1 cellular context compared by ENCODE assay signal in the genomic region with DNA sequence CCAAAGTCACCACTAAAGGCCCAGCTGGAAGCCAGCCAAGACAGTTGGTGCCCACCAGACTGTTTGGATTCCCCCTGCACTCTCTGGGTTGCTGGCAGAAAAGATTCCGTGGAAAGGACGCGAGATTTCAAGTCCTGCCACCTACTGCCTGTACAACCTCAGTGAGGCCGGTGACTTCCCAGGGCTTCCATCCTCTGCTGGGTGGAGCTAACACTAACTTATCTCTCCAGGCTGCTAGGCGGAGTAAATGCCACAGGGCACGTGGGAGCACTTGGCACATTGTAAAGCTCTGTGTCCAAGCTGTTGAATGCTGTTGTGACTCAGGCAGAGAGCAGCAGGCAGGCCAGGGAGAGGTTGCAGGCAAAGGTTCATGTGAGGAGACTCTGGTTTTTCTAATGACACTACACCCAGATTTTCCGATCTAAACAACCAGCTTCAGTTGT.
TF ChIP-seq lines count a peak whose summit lies in the region.

No MANE protein-coding gene starts in this region.

TF ChIP-seq in HEK293, 187 proteins besides CTCF, POLR2A, EP300 and RAD21 (continued from another document):
- TF ChIP-seq ZNF488 (tag by site-specific recombination; IDR thresholded peaks at IDR 0.05) (no peak), ZNF501 (tag by site-specific recombination; IDR thresholded peaks at IDR 0.05) (no peak), ZBTB17 (tag by site-specific recombination; IDR thresholded peaks at IDR 0.05) (peak; percentile 73), KLF16 (tag by site-specific recombination; IDR thresholded peaks at IDR 0.05) (no peak), ZNF521 (tag by site-specific recombination; IDR thresholded peaks at IDR 0.05) (no peak), ZNF16 (tag by site-specific recombination; IDR thresholded peaks at IDR 0.05; ENCODE audit: low read depth) (no peak), ZNF114 (tag by site-specific recombination; IDR thresholded peaks at IDR 0.05) (no peak), ZNF785 (tag by site-specific recombination; IDR thresholded peaks at IDR 0.05) (no peak), ZBTB7A (tag by site-specific recombination; IDR thresholded peaks at IDR 0.05; ENCODE audit: low read depth) (no peak), ZIC2 (tag by site-specific recombination; IDR thresholded peaks at IDR 0.05) (peak; percentile 84), ATF2 (tag by site-specific recombination; IDR thresholded peaks at IDR 0.05; ENCODE audit: low read depth) (no peak), PBX3 (CRISPR knock-in tag; IDR thresholded peaks at IDR 0.05) (no peak), KLF8 (tag by site-specific recombination; IDR thresholded peaks at IDR 0.05) (no peak), ZNF571 (tag by site-specific recombination; IDR thresholded peaks at IDR 0.05) (no peak), IKZF3 (tag by site-specific recombination; IDR thresholded peaks at IDR 0.05) (no peak), TCF7L2 (IDR thresholded peaks at IDR 0.05; ENCODE audit: borderline replicate concordance, low read depth, low read length) (no peak), BCL11A (tag by site-specific recombination; IDR thresholded peaks at IDR 0.05; ENCODE audit: low read depth) (peak; percentile 21; the same call in 1 of the 2 replicates), ZNF157 (tag by site-specific recombination; IDR thresholded peaks at IDR 0.05) (no peak), PRDM1 (tag by site-specific recombination; IDR thresholded peaks at IDR 0.05) (no peak), ZNF530 (tag by site-specific recombination; IDR thresholded peaks at IDR 0.05; ENCODE audit: low read depth) (no peak), ZNF324 (tag by site-specific recombination; IDR thresholded peaks at IDR 0.05) (no peak), ZNF548 (tag by site-specific recombination; IDR thresholded peaks at IDR 0.05) (no peak), ZNF26 (tag by site-specific recombination; IDR thresholded peaks at IDR 0.05) (no peak), ZNF174 (tag by site-specific recombination; IDR thresholded peaks at IDR 0.05) (no peak), ZNF843 (tag by site-specific recombination; IDR thresholded peaks at IDR 0.05) (peak; percentile 19; the same call in 1 of the 2 replicates), ZNF48 (tag by site-specific recombination; IDR thresholded peaks at IDR 0.05) (no peak), WT1 (tag by site-specific recombination; IDR thresholded peaks at IDR 0.05) (no peak), MYNN (tag by site-specific recombination; IDR thresholded peaks at IDR 0.05; ENCODE audit: borderline replicate concordance) (no peak), ZSCAN23 (tag by site-specific recombination; IDR thresholded peaks at IDR 0.05) (no peak), ZFHX2 (tag by site-specific recombination; conservative IDR thresholded peaks at IDR 0.05) (peak; percentile 67), KLF9 (tag by site-specific recombination; IDR thresholded peaks at IDR 0.05; ENCODE audit: low read depth) (no peak; the same call in 1 of the 2 replicates), ZNF416 (tag by site-specific recombination; IDR thresholded peaks at IDR 0.05) (no peak), FEZF1 (tag by site-specific recombination; IDR thresholded peaks at IDR 0.05) (peak; percentile 48; the same call in 1 of the 2 replicates), SP2 (tag by site-specific recombination; IDR thresholded peaks at IDR 0.05) (0 out of 2 replicates have a peak, but pooled peaks have one; percentile 18)
- TF ChIP-seq, protein P1, sequence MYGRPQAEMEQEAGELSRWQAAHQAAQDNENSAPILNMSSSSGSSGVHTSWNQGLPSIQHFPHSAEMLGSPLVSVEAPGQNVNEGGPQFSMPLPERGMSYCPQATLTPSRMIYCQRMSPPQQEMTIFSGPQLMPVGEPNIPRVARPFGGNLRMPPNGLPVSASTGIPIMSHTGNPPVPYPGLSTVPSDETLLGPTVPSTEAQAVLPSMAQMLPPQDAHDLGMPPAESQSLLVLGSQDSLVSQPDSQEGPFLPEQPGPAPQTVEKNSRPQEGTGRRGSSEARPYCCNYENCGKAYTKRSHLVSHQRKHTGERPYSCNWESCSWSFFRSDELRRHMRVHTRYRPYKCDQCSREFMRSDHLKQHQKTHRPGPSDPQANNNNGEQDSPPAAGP (tag by site-specific recombination; IDR thresholded peaks at IDR 0.05) = peak; percentile 59; the same call in 1 of the 2 replicates
- TF ChIP-seq, protein P2, sequence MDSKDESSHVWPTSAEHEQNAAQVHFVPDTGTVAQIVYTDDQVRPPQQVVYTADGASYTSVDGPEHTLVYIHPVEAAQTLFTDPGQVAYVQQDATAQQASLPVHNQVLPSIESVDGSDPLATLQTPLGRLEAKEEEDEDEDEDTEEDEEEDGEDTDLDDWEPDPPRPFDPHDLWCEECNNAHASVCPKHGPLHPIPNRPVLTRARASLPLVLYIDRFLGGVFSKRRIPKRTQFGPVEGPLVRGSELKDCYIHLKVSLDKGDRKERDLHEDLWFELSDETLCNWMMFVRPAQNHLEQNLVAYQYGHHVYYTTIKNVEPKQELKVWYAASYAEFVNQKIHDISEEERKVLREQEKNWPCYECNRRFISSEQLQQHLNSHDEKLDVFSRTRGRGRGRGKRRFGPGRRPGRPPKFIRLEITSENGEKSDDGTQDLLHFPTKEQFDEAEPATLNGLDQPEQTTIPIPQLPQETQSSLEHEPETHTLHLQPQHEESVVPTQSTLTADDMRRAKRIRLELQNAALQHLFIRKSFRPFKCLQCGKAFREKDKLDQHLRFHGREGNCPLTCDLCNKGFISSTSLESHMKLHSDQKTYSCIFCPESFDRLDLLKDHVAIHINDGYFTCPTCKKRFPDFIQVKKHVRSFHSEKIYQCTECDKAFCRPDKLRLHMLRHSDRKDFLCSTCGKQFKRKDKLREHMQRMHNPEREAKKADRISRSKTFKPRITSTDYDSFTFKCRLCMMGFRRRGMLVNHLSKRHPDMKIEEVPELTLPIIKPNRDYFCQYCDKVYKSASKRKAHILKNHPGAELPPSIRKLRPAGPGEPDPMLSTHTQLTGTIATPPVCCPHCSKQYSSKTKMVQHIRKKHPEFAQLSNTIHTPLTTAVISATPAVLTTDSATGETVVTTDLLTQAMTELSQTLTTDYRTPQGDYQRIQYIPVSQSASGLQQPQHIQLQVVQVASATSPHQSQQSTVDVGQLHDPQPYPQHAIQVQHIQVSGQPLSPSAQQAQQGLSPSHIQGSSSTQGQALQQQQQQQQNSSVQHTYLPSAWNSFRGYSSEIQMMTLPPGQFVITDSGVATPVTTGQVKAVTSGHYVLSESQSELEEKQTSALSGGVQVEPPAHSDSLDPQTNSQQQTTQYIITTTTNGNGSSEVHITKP (tag by site-specific recombination; IDR thresholded peaks at IDR 0.05) = peak; percentile 84; the same call in 1 of the 2 replicates
- TF ChIP-seq, protein P3, sequence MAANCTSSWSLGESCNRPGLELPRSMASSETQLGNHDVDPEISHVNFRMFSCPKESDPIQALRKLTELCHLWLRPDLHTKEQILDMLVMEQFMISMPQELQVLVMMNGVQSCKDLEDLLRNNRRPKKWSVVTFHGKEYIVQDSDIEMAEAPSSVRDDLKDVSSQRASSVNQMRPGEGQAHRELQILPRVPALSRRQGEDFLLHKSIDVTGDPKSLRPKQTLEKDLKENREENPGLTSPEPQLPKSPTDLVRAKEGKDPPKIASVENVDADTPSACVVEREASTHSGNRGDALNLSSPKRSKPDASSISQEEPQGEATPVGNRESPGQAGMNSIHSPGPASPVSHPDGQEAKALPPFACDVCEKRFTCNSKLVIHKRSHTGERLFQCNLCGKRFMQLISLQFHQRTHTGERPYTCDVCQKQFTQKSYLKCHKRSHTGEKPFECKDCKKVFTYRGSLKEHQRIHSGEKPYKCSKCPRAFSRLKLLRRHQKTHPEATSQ (tag by site-specific recombination; IDR thresholded peaks at IDR 0.05) = no peak
- TF ChIP-seq, protein P4, sequence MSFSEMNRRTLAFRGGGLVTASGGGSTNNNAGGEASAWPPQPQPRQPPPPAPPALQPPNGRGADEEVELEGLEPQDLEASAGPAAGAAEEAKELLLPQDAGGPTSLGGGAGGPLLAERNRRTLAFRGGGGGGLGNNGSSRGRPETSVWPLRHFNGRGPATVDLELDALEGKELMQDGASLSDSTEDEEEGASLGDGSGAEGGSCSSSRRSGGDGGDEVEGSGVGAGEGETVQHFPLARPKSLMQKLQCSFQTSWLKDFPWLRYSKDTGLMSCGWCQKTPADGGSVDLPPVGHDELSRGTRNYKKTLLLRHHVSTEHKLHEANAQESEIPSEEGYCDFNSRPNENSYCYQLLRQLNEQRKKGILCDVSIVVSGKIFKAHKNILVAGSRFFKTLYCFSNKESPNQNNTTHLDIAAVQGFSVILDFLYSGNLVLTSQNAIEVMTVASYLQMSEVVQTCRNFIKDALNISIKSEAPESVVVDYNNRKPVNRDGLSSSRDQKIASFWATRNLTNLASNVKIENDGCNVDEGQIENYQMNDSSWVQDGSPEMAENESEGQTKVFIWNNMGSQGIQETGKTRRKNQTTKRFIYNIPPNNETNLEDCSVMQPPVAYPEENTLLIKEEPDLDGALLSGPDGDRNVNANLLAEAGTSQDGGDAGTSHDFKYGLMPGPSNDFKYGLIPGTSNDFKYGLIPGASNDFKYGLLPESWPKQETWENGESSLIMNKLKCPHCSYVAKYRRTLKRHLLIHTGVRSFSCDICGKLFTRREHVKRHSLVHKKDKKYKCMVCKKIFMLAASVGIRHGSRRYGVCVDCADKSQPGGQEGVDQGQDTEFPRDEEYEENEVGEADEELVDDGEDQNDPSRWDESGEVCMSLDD (tag by site-specific recombination; IDR thresholded peaks at IDR 0.05) = no peak
- TF ChIP-seq, protein P5, sequence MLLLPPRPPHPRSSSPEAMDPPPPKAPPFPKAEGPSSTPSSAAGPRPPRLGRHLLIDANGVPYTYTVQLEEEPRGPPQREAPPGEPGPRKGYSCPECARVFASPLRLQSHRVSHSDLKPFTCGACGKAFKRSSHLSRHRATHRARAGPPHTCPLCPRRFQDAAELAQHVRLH (tag by site-specific recombination; IDR thresholded peaks at IDR 0.05) = no peak
- TF ChIP-seq, protein P6, sequence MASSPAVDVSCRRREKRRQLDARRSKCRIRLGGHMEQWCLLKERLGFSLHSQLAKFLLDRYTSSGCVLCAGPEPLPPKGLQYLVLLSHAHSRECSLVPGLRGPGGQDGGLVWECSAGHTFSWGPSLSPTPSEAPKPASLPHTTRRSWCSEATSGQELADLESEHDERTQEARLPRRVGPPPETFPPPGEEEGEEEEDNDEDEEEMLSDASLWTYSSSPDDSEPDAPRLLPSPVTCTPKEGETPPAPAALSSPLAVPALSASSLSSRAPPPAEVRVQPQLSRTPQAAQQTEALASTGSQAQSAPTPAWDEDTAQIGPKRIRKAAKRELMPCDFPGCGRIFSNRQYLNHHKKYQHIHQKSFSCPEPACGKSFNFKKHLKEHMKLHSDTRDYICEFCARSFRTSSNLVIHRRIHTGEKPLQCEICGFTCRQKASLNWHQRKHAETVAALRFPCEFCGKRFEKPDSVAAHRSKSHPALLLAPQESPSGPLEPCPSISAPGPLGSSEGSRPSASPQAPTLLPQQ (tag by site-specific recombination; IDR thresholded peaks at IDR 0.05) = 0 out of 2 replicates have a peak, but pooled peaks have one; percentile 26
- TF ChIP-seq, protein P7, sequence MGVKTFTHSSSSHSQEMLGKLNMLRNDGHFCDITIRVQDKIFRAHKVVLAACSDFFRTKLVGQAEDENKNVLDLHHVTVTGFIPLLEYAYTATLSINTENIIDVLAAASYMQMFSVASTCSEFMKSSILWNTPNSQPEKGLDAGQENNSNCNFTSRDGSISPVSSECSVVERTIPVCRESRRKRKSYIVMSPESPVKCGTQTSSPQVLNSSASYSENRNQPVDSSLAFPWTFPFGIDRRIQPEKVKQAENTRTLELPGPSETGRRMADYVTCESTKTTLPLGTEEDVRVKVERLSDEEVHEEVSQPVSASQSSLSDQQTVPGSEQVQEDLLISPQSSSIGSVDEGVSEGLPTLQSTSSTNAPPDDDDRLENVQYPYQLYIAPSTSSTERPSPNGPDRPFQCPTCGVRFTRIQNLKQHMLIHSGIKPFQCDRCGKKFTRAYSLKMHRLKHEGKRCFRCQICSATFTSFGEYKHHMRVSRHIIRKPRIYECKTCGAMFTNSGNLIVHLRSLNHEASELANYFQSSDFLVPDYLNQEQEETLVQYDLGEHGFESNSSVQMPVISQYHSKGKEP (tag by site-specific recombination; IDR thresholded peaks at IDR 0.05) = no peak
